ENCODE assay signal across 26 cellular contexts in the genomic region with DNA sequence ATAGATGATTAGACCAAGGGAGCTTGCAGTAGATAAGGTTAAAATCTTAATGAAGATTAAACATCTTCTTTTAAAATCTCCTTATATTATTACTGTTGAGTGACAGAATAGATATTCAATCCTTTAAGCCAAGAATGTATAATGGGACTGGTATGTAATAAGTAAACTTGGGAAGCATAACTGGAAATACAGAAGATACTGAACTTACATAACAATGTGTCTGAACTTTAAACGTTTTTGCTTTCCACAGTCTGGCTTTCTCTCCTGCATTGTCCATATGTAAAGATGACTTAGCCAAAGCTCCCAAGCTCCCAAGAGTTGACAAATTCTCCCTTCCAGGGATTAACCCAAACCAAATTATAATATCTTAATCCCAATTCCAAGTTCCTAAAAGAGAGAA.
DNase-seq lines count a peak whose midpoint lies in the region; ATAC-seq, FAIRE-seq and TF ChIP-seq lines count a peak whose summit lies in the region.
"Had no signal": no experiment of that assay in that cellular context is flagged by ENCODE, and none has a peak within 500 bp of the region (broad histone marks: within the 10 kb centered on the region; RNA-seq: fewer than 3 reads in every experiment).

No MANE protein-coding gene starts in this region.

- H3K79me2 ChIP-seq in ACC112 (ENCODE audit: control insufficient read depth, insufficient read depth, low read length, unreplicated experiment) (no peaks in the 10 kb centered on the region), MM.1S (ENCODE audit: low read length) (no peaks in the 10 kb centered on the region)

- no peaks in the 10 kb centered on the region for H3K4me1 Mint-ChIP-seq in naive thymus-derived CD4-positive, alpha-beta T cell
- H3K4me1 Mint-ChIP-seq: B cell; memory B cell; stimulated activated naive CD8-positive, alpha-beta T cell treated with anti-CD3 and anti-CD28 coated beads, Interleukin-15, amount 100 ng/mL, for 72 hours had no signal

- H3K9ac ChIP-seq in MM.1S (ENCODE audit: low read length), result no peak overlapping the region

- H3K9me3 ChIP-seq in MM.1S (replicated peaks; ENCODE audit: insufficient read depth, low read length), result no peaks in the 10 kb centered on the region
- H3K9me3 ChIP-seq in naive thymus-derived CD4-positive, alpha-beta T cell (ENCODE audit: control insufficient read depth in 2 of 3, low read length in 3 of 3), result no peaks in the 10 kb centered on the region
- H3K9me3 ChIP-seq: gastrocnemius medialis, right atrium auricular region, tibial artery had no signal

- H3K36me3 Mint-ChIP-seq in naive thymus-derived CD4-positive, alpha-beta T cell, result no peaks in the 10 kb centered on the region
- H3K36me3 Mint-ChIP-seq: memory B cell had no signal

- H3K9me2 ChIP-seq in MM.1S (replicated peaks; ENCODE audit: insufficient read depth, low read length), result no peaks in the 10 kb centered on the region

- H3K36me3 ChIP-seq in ACC112 (ENCODE audit: insufficient read depth, low read length) (no peaks in the 10 kb centered on the region), MM.1S (replicated peaks; ENCODE audit: insufficient read depth, low read length) (no peaks in the 10 kb centered on the region), bronchial epithelial cell (ENCODE audit: control insufficient read depth, insufficient read depth, low read length) (no peaks in the 10 kb centered on the region)
- no peaks in the 10 kb centered on the region for H3K36me3 ChIP-seq in naive thymus-derived CD4-positive, alpha-beta T cell (ENCODE audit: control insufficient read depth in 2 of 3, insufficient read depth in 3 of 3, low read length in 3 of 3)
- H3K36me3 ChIP-seq: gastrocnemius medialis, right atrium auricular region, tibial artery had no signal

- H3K4me1 ChIP-seq in ACC112 (ENCODE audit: control insufficient read depth, insufficient read depth, low read length, unreplicated experiment) (peaks cover 18% of the 10 kb centered on the region), MM.1S (ENCODE audit: low read length) (peaks cover 28% of the 10 kb centered on the region)
- no peaks in the 10 kb centered on the region for H3K4me1 ChIP-seq in naive thymus-derived CD4-positive, alpha-beta T cell (ENCODE audit: control insufficient read depth in 2 of 2, insufficient read depth in 2 of 2, low read length in 2 of 2)
- H3K4me1 ChIP-seq: gastrocnemius medialis, right atrium auricular region, tibial artery had no signal

- H2AFZ ChIP-seq in ACC112 (ENCODE audit: low read length, unreplicated experiment) (peak overlapping the region; percentile 91), MM.1S (ENCODE audit: low read length) (no peak overlapping the region)

- POLR2A ChIA-PET in naive thymus-derived CD4-positive, alpha-beta T cell (lab: Charles Lee), result no interaction called here

- H3K27me3 ChIP-seq in ACC112 (ENCODE audit: insufficient read depth, low read length) (no peaks in the 10 kb centered on the region), MM.1S (replicated peaks; ENCODE audit: insufficient read depth, low read length) (no peaks in the 10 kb centered on the region), bronchial epithelial cell (ENCODE audit: control insufficient read depth, insufficient read depth, low read length) (no peaks in the 10 kb centered on the region)
- H3K27me3 ChIP-seq in naive thymus-derived CD4-positive, alpha-beta T cell (ENCODE audit: control insufficient read depth in 2 of 2, insufficient read depth in 2 of 2, low read length in 2 of 2), result no peaks in the 10 kb centered on the region
- H3K27me3 ChIP-seq: gastrocnemius medialis, right atrium auricular region, tibial artery had no signal

- H3K27ac Mint-ChIP-seq in naive thymus-derived CD4-positive, alpha-beta T cell, result no peak overlapping the region
- H3K27ac Mint-ChIP-seq: B cell; dendritic cell treated with granulocyte-macrophage colony-stimulating factor and Interleukin-4, amounts not matched to agents 40 ng/mL and 50 ng/mL, for 4 days; memory B cell had no signal

- H3K4me3 Mint-ChIP-seq in naive thymus-derived CD4-positive, alpha-beta T cell, result no peak overlapping the region
- H3K4me3 Mint-ChIP-seq: B cell; dendritic cell treated with granulocyte-macrophage colony-stimulating factor and Interleukin-4, amounts not matched to agents 40 ng/mL and 50 ng/mL, for 4 days; memory B cell; stimulated activated naive CD8-positive, alpha-beta T cell treated with anti-CD3 and anti-CD28 coated beads, Interleukin-15, amount 100 ng/mL, for 72 hours had no signal

- H4K20me1 ChIP-seq in MM.1S (ENCODE audit: insufficient read depth, low read length), result no peaks in the 10 kb centered on the region

- no peak overlapping the region for H3K4me3 ChIP-seq in ACC112 (ENCODE audit: low read depth, low read length)
- no peak overlapping the region for H3K4me3 ChIP-seq in MM.1S (ENCODE audit: low read length)
- H3K4me3 ChIP-seq in bronchial epithelial cell (ENCODE audit: low read depth, low read length), result no peak overlapping the region
- H3K4me3 ChIP-seq in naive thymus-derived CD4-positive, alpha-beta T cell (ENCODE audit: low read length), result no peak overlapping the region
- H3K4me3 ChIP-seq: gastrocnemius medialis, right atrium auricular region, tibial artery had no signal

- peak overlapping the region; percentile 50 for H3K27ac ChIP-seq in ACC112 (ENCODE audit: low read depth, low read length)
- H3K27ac ChIP-seq in MM.1S (ENCODE audit: low read length), result no peak overlapping the region
- no peak overlapping the region for H3K27ac ChIP-seq in naive thymus-derived CD4-positive, alpha-beta T cell (ENCODE audit: low read depth, low read length)
- H3K27ac ChIP-seq: gastrocnemius medialis, HL-60, right atrium auricular region, tibial artery had no signal

- H3K4me2 ChIP-seq in MM.1S (ENCODE audit: low read depth, low read length), result peak overlapping the region; percentile 18; the same call in 1 of the 2 replicates

- peaks cover 16% of the 10 kb centered on the region for H3F3A ChIP-seq in MM.1S (ENCODE audit: insufficient read depth, low read length)

- no peak for FAIRE-seq in bronchial epithelial cell (lab: Jason Lieb, UNC)
- FAIRE-seq: A204.1, H54 had no signal

- CTCF ChIA-PET in naive thymus-derived CD4-positive, alpha-beta T cell (lab: Charles Lee), result no interaction called here

- intact Hi-C loops in naive thymus-derived CD4-positive, alpha-beta T cell (cut with micrococcal nuclease), result no loop called here

- H3K27me3 Mint-ChIP-seq in naive thymus-derived CD4-positive, alpha-beta T cell, result no peaks in the 10 kb centered on the region
- H3K27me3 Mint-ChIP-seq: B cell; dendritic cell treated with granulocyte-macrophage colony-stimulating factor and Interleukin-4, amounts not matched to agents 40 ng/mL and 50 ng/mL, for 4 days; memory B cell; stimulated activated naive CD8-positive, alpha-beta T cell treated with anti-CD3 and anti-CD28 coated beads, Interleukin-15, amount 100 ng/mL, for 72 hours had no signal

- no peak for DNase-seq in MM.1S
- peak; percentile 61 for DNase-seq in bronchial epithelial cell (ENCODE audit: low read depth)
- peak; percentile 3 for DNase-seq in glomerular endothelial cell (ENCODE audit: extremely low read depth, low read depth, low spot score)
- no peak for DNase-seq in stimulated activated CD4-positive, alpha-beta T cell treated with anti-CD3 and anti-CD28 coated beads, Interleukin-1b, Interleukin-23, amount 100 ng/mL, for 48 hours
- DNase-seq in naive thymus-derived CD4-positive, alpha-beta T cell, result no peak
- no peak for DNase-seq in activated CD8-positive, alpha-beta memory T cell treated with anti-CD3 and anti-CD28 coated beads for 24 hours
- DNase-seq in iPS-NIHi11 (ENCODE audit: low spot score), result no peak
- DNase-seq: activated CD4-positive, alpha-beta T cell treated with anti-CD3 and anti-CD28 coated beads, Interleukin-2, amount 50 U/mL, for 48 hours; activated CD4-positive, CD25-positive, alpha-beta regulatory T cell; activated effector memory CD4-positive, alpha-beta T cell treated with anti-CD3 and anti-CD28 coated beads, Interleukin-2, amount 50 U/mL, for 16 hours; activated T-cell treated with anti-CD3 and anti-CD28 coated beads for 4 hours; gastrocnemius medialis; kidney; NCI-H1417; NCI-H446 treated with DMSO at 0.1 percent for 48 hours; stimulated activated naive CD8-positive, alpha-beta T cell treated with anti-CD3 and anti-CD28 coated beads, Interleukin-15, amount 100 ng/mL, for 72 hours; tibial artery had no signal

- H3K9me3 Mint-ChIP-seq in naive thymus-derived CD4-positive, alpha-beta T cell, result peaks cover 0 to 17% (median 0%) of the 10 kb centered on the region in 11 donors
- H3K9me3 Mint-ChIP-seq: dendritic cell treated with granulocyte-macrophage colony-stimulating factor and Interleukin-4, amounts not matched to agents 40 ng/mL and 50 ng/mL, for 4 days; stimulated activated naive CD8-positive, alpha-beta T cell treated with anti-CD3 and anti-CD28 coated beads, Interleukin-15, amount 100 ng/mL, for 72 hours had no signal

- TF ChIP-seq CTCF in MM.1S (IDR thresholded peaks at IDR 0.05; ENCODE audit: low read length), result no peak
- TF ChIP-seq CTCF in bronchial epithelial cell (IDR thresholded peaks at IDR 0.05; ENCODE audit: insufficient read depth, low read length, severe bottlenecking), result no peak

- no peak for ATAC-seq in naive thymus-derived CD4-positive, alpha-beta T cell
- ATAC-seq: gastrocnemius medialis; Right ventricle myocardium inferior; stimulated activated naive CD8-positive, alpha-beta T cell treated with anti-CD3 and anti-CD28 coated beads, Interleukin-15, amount 100 ng/mL, for 72 hours had no signal

Comparison
In these comparisons a context has a peak if more than half of its experiments do, and no peak if none do; other contexts are left out.
1. DNase-seq: peak in bronchial epithelial cell (single experiment) and glomerular endothelial cell (single experiment); none in MM.1S (single experiment), stimulated activated CD4-positive, alpha-beta T cell treated with anti-CD3 and anti-CD28 coated beads, Interleukin-1b, Interleukin-23, amount 100 ng/mL, for 48 hours (single experiment), naive thymus-derived CD4-positive, alpha-beta T cell (0 of 9), activated CD8-positive, alpha-beta memory T cell treated with anti-CD3 and anti-CD28 coated beads for 24 hours (single experiment) and iPS-NIHi11 (single experiment).